12 cellular contexts compared by ENCODE assay signal in genomic region chr2:130825231-130825971, GRCh38. TPM values are rescaled to one million over a fixed set of nuclear protein-coding genes. Genes with fewer than 3 reads are reported as not detected.
A peak's percentile ranks its signal among the peaks of the same experiment; 100 is the strongest.
DNase-seq lines count a peak whose midpoint lies in the region; ATAC-seq lines count a peak whose summit lies in the region.
"Had no signal": no experiment of that assay in that cellular context is flagged by ENCODE, and none has a peak within 500 bp of the region (broad histone marks: within the 10 kb centered on the region; RNA-seq: fewer than 3 reads in every experiment).

No MANE protein-coding gene starts in this region.

- H3K27ac ChIP-seq in BLaER1, result peak overlapping the region; percentile 54
- 0 out of 2 replicates have a peak overlapping the region, but pooled peaks have one; percentile 42 for H3K27ac ChIP-seq in HUES64 (ENCODE audit: low read depth, low read length)
- H3K27ac ChIP-seq: right lobe of liver, thoracic aorta had no signal

- H3K27me3 ChIP-seq in BLaER1 (no peaks in the 10 kb centered on the region), HUES64 (ENCODE audit: insufficient read depth, low read length) (no peaks in the 10 kb centered on the region)
- H3K27me3 ChIP-seq: right lobe of liver had no signal

- H3K4me2 ChIP-seq in BLaER1, result peak overlapping the region; percentile 82

- peak overlapping the region; percentile 96 for H3K27ac Mint-ChIP-seq in central memory CD8-positive, alpha-beta T cell (ENCODE audit: low read depth)

- H3K4me3 ChIP-seq in BLaER1, result no peak overlapping the region; the same call in 1 of the 2 replicates
- H3K4me3 ChIP-seq in HUES64 (ENCODE audit: low read length), result no peak overlapping the region
- H3K4me3 ChIP-seq: right lobe of liver, thoracic aorta had no signal

- peaks cover 10% of the 10 kb centered on the region for H3K36me3 Mint-ChIP-seq in central memory CD8-positive, alpha-beta T cell (ENCODE audit: insufficient read depth)
- H3K36me3 Mint-ChIP-seq: CD14-positive monocyte, immature natural killer cell had no signal

- H3K9ac ChIP-seq in BLaER1 (0 out of 2 replicates have a peak overlapping the region, but pooled peaks have one; percentile 29), HUES64 (ENCODE audit: low read depth, low read length) (no peak overlapping the region; the same call in 1 of the 2 replicates)

- H3K36me3 ChIP-seq in BLaER1 (no peaks in the 10 kb centered on the region), HUES64 (ENCODE audit: insufficient read depth, low read length) (no peaks in the 10 kb centered on the region)
- H3K36me3 ChIP-seq: right lobe of liver, thoracic aorta had no signal

- no peak overlapping the region for H3K4me3 Mint-ChIP-seq in central memory CD8-positive, alpha-beta T cell
- H3K4me3 Mint-ChIP-seq: CD14-positive monocyte had no signal

- ATAC-seq in central memory CD8-positive, alpha-beta T cell (replicated peaks; ENCODE audit: extremely low read depth, poor library complexity, severe bottlenecking), result no peak
- no peak for ATAC-seq in GM18520 (IDR thresholded peaks at IDR 0.05; ENCODE audit: unreplicated experiment)

- peaks cover 12% of the 10 kb centered on the region for H3K4me1 Mint-ChIP-seq in central memory CD8-positive, alpha-beta T cell

- no peaks in the 10 kb centered on the region for H4K20me1 ChIP-seq in BLaER1

- H3K27me3 Mint-ChIP-seq in central memory CD8-positive, alpha-beta T cell, result peaks cover 1% of the 10 kb centered on the region

- 87% methylated on average over 16 of the region's 16 CpGs for WGBS in HUES64

- DNase-seq in central memory CD8-positive, alpha-beta T cell (ENCODE audit: low spot score in 2 of 2), result no peak
- DNase-seq in middle frontal gyrus (ENCODE audit: extremely low spot score, low spot score) (peak; percentile 38), NCI-H2107 treated with DMSO at 0.1 percent for 48 hours (lab: John Stamatoyannopoulos, UW; ENCODE audit: unreplicated experiment) (no peak), RPMI8226 (no peak)
- no peak for DNase-seq in central memory CD4-positive, alpha-beta T cell

- H3K4me1 ChIP-seq in BLaER1 (peaks cover 67% of the 10 kb centered on the region), HUES64 (ENCODE audit: insufficient read depth, low read length) (peaks cover 32% of the 10 kb centered on the region)
- H3K4me1 ChIP-seq: right lobe of liver had no signal

- H3K9me3 ChIP-seq in BLaER1 (no peaks in the 10 kb centered on the region), HUES64 (ENCODE audit: insufficient read depth, low read depth, low read length) (no peaks in the 10 kb centered on the region)
- H3K9me3 ChIP-seq: right lobe of liver, thoracic aorta had no signal

- no peaks in the 10 kb centered on the region for H3K9me3 Mint-ChIP-seq in central memory CD8-positive, alpha-beta T cell
- H3K9me3 Mint-ChIP-seq: immature natural killer cell had no signal

RNA-seq across cellular contexts. Expression of gene ARHGEF4, which starts 11.3 kb away (rescaled TPM):
- 8.6 TPM for polyA plus RNA-seq in HUES64 (2013, experiment 1 of 2)
- 9.4 TPM for polyA plus RNA-seq in HUES64 (2013, experiment 2 of 2)
- polyA plus RNA-seq: CD14-positive monocyte, immature natural killer cell had no signal
